1 cellular context compared by ENCODE assay signal in the genomic region with DNA sequence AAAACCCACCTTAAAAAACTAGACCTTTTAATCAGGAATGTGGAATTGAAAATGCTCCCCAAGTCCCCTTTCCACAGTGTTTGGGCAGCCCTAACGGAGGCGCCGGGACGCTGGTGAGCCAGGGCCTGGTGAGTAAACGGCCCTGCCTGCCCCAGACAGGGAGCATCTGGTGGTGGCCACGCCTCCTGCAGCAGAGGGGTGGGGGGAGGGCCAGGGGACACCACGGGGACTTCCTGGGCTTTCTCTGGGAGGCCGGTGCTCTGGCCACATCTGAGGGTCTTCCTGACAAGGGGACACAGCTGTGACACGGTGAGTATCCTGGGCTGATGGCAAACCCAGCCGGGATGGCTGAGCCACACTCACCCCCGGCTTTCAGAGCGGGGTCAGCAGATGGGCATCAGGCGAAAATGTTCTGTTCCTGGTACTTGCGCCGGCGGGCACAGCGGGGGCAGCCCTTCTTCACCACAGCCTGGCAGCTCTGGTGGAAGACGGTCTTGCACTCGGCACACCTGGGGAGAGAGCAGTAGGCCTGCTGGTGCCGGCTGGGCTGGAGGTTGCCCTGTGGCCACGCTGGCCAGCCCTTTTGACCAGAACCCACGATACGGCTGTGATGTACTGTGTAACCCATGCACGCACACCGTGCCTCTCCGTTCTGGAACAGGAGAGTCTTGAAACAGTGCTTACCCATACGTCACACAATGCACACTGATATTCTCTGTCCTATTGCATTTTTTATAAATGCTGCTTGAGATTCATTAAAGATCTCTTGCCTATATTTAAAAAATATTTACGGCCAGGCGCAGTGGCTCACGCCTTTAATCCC.
TF ChIP-seq lines count a peak whose summit lies in the region.

No MANE protein-coding gene starts in this region.

TF ChIP-seq in WTC11, 78 proteins besides CTCF, POLR2A, EP300 and RAD21 (continued from another document):
- no peak for TF ChIP-seq ATF2 (CRISPR knock-in tag; IDR thresholded peaks at IDR 0.05; ENCODE audit: borderline replicate concordance, low read depth)
- no peak for TF ChIP-seq SMAD4 (CRISPR knock-in tag; IDR thresholded peaks at IDR 0.05)
- no peak for TF ChIP-seq RORB (CRISPR knock-in tag; IDR thresholded peaks at IDR 0.05)
- TF ChIP-seq ZNF317 (CRISPR knock-in tag; IDR thresholded peaks at IDR 0.05; ENCODE audit: borderline replicate concordance, low read depth), result no peak
- TF ChIP-seq, protein P1, sequence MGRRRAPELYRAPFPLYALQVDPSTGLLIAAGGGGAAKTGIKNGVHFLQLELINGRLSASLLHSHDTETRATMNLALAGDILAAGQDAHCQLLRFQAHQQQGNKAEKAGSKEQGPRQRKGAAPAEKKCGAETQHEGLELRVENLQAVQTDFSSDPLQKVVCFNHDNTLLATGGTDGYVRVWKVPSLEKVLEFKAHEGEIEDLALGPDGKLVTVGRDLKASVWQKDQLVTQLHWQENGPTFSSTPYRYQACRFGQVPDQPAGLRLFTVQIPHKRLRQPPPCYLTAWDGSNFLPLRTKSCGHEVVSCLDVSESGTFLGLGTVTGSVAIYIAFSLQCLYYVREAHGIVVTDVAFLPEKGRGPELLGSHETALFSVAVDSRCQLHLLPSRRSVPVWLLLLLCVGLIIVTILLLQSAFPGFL (CRISPR knock-in tag; IDR thresholded peaks at IDR 0.05; ENCODE audit: borderline replicate concordance), result no peak
- no peak for TF ChIP-seq JUN (CRISPR knock-in tag; IDR thresholded peaks at IDR 0.05)
- TF ChIP-seq MYBL2 (CRISPR knock-in tag; IDR thresholded peaks at IDR 0.05), result no peak
- no peak for TF ChIP-seq RELA (CRISPR knock-in tag; IDR thresholded peaks at IDR 0.05; ENCODE audit: borderline replicate concordance)
- TF ChIP-seq ZNF281 (CRISPR knock-in tag; IDR thresholded peaks at IDR 0.05), result no peak
- no peak for TF ChIP-seq AR (CRISPR knock-in tag; IDR thresholded peaks at IDR 0.05)
